In genomic region chr16:9134739-9135138, GRCh38 we compare ENCODE assay signal across 8 cellular contexts. TPM values are rescaled to one million over a fixed set of nuclear protein-coding genes. Genes with fewer than 3 reads are reported as not detected.
DNase-seq lines count a peak whose midpoint lies in the region; ATAC-seq and TF ChIP-seq lines count a peak whose summit lies in the region.

No MANE protein-coding gene starts in this region.

- H3K27me3 ChIP-seq in cardiac muscle cell (no peaks in the 10 kb centered on the region), gastrocnemius medialis (no peaks in the 10 kb centered on the region)

- in situ Hi-C loops in gastrocnemius medialis (cut with MboI; ENCODE audit: low sequenced_read_pairs in 4 of 4), result no loop called here

- H3K36me3 Mint-ChIP-seq in CD14-positive monocyte, result no peaks in the 10 kb centered on the region

- peak overlapping the region in 1 of 7 donors; percentile 75 for H3K27ac Mint-ChIP-seq in CD14-positive monocyte

- H3K9me3 ChIP-seq in cardiac muscle cell (ENCODE audit: low read depth) (no peaks in the 10 kb centered on the region), gastrocnemius medialis (no peaks in the 10 kb centered on the region)

- no peaks in the 10 kb centered on the region for H3K9me3 Mint-ChIP-seq in CD14-positive monocyte

- no peaks in the 10 kb centered on the region for H3K36me3 ChIP-seq in cardiac muscle cell
- no peaks in the 10 kb centered on the region for H3K36me3 ChIP-seq in gastrocnemius medialis

- no peak overlapping the region for H3K4me3 Mint-ChIP-seq in CD14-positive monocyte

- H3K4me1 ChIP-seq in cardiac muscle cell (ENCODE audit: low read depth), result no peaks in the 10 kb centered on the region
- peaks cover 0 to 8% of the 10 kb centered on the region in 2 donors for H3K4me1 ChIP-seq in gastrocnemius medialis

- H3K4me3 ChIP-seq in cardiac muscle cell (no peak overlapping the region), gastrocnemius medialis (no peak overlapping the region)

- intact Hi-C loops in CD14-positive monocyte (cut with micrococcal nuclease), result loop anchor here (10.0 kb wide), 3 partner anchors 170 to 230 kb away; partner anchors contain the start of gene USP7 (in 1 of the 2)
- intact Hi-C loops in gastrocnemius medialis (cut with DNase I; ENCODE audit: low total_unique reads), result loop anchor here (1.0 kb wide), 1 partner anchor 126 kb away; no protein-coding TSS in a partner anchor

- H3K27ac ChIP-seq in cardiac muscle cell (no peak overlapping the region), gastrocnemius medialis (no peak overlapping the region)

- peaks cover 23 to 28% (median 24%) of the 10 kb centered on the region in 3 donors for H3K27me3 Mint-ChIP-seq in CD14-positive monocyte (ENCODE audit: low read depth in 3 of 3)

- no peak for TF ChIP-seq POLR2A in gastrocnemius medialis (IDR thresholded peaks at IDR 0.05)

- peaks cover 12% of the 10 kb centered on the region for H3K4me1 Mint-ChIP-seq in CD14-positive monocyte

- ATAC-seq in GM19351 (IDR thresholded peaks at IDR 0.05; ENCODE audit: unreplicated experiment) (peak; percentile 37), gastrocnemius medialis (peak; percentile 42 to 51)

- TF ChIP-seq CTCF in CD14-positive monocyte (IDR thresholded peaks at IDR 0.05) (peak; percentile 83), cardiac muscle cell (IDR thresholded peaks at IDR 0.05; ENCODE audit: low read depth, low read length) (peak; percentile 59), gastrocnemius medialis (IDR thresholded peaks at IDR 0.05 in 4 of 5, conservative IDR thresholded peaks at IDR 0.05 in 1 of 5) (peak in 4 of 5 experiments; percentile 38 to 61 (median 48))

- DNase-seq in CD14-positive monocyte (ENCODE audit: low spot score) (peak; percentile 72), HuH-7.5 (ENCODE audit: low spot score) (peak; percentile 26), RPMI8226 (peak; percentile 83), cardiac muscle cell (ENCODE audit: low read depth in 1 of 2, low spot score in 1 of 2) (peak; percentile 61 to 63), gastrocnemius medialis (peak in 1 of 2 donors; percentile 45), putamen (ENCODE audit: low spot score) (no peak)
- peak in 3 of 4 experiments; percentile 24 to 47 (median 25) for DNase-seq in activated naive CD4-positive, alpha-beta T cell (lab: John Stamatoyannopoulos, UW)

RNA-seq across cellular contexts. Expression of gene HAPSTR1, which starts 43.3 kb away (rescaled TPM):
- 10 to 100 TPM in 1 of 2 donors, 1 to 10 TPM in 1; 7.2 to 11.1 TPM for polyA plus RNA-seq in CD14-positive monocyte
- 44.7 and 60.0 TPM in 2 replicates for total RNA-seq in cardiac muscle cell
- 26.5 and 27.8 TPM in 2 replicates for polyA plus RNA-seq in cardiac muscle cell
- total RNA-seq in gastrocnemius medialis, result 10 to 100 TPM; 55.0 to 65.0 (median 60.9) TPM
